29 cellular contexts compared by ENCODE assay signal in genomic region chr6:157559201-157559756, GRCh38.
DNase-seq lines count a peak whose midpoint lies in the region; FAIRE-seq and TF ChIP-seq lines count a peak whose summit lies in the region.
"Had no signal": no experiment of that assay in that cellular context is flagged by ENCODE, and none has a peak within 500 bp of the region (broad histone marks: within the 10 kb centered on the region; RNA-seq: fewer than 3 reads in every experiment).

No MANE protein-coding gene starts in this region.

- peaks cover 12 to 34% (median 18%) of the 10 kb centered on the region in 3 donors for H3K4me1 ChIP-seq in skeletal muscle tissue (ENCODE audit: control insufficient read depth in 3 of 3, insufficient read depth in 3 of 3, low read length in 3 of 3)
- H3K4me1 ChIP-seq: suprapubic skin had no signal

- peak overlapping the region in 1 of 3 donors; percentile 45 for H3K9ac ChIP-seq in skeletal muscle tissue (ENCODE audit: low read depth in 1 of 3, low read length in 3 of 3)

- TF ChIP-seq CTCF in bronchial epithelial cell (IDR thresholded peaks at IDR 0.05; ENCODE audit: insufficient read depth, low read length, severe bottlenecking) (no peak), GM13977 (IDR thresholded peaks at IDR 0.05; ENCODE audit: extremely low read depth, insufficient read depth, missing control alignments) (no peak)

- peak; percentile 58 for FAIRE-seq in bronchial epithelial cell (lab: Jason Lieb, UNC)
- FAIRE-seq: endothelial cell of umbilical vein, HTR-8/SVneo had no signal

- H3K27me3 ChIP-seq in bronchial epithelial cell (ENCODE audit: control insufficient read depth, insufficient read depth, low read length): no peaks in the 10 kb centered on the region
- no peaks in the 10 kb centered on the region for H3K27me3 ChIP-seq in skeletal muscle tissue (ENCODE audit: control insufficient read depth in 3 of 3, insufficient read depth in 3 of 3, low read length in 3 of 3)
- H3K27me3 ChIP-seq: body of pancreas, hepatocyte, MG63, Peyer's patch, suprapubic skin, upper lobe of left lung had no signal

- peak overlapping the region; percentile 54 for H3K27ac ChIP-seq in skeletal muscle tissue (ENCODE audit: low read depth, low read length)
- H3K27ac ChIP-seq: 22Rv1, body of pancreas, C4-2B, hepatocyte, suprapubic skin, upper lobe of left lung had no signal

- H3K4me3 ChIP-seq in bronchial epithelial cell (ENCODE audit: low read depth, low read length) (no peak overlapping the region), skeletal muscle tissue (ENCODE audit: low read length in 3 of 3) (peak overlapping the region in 2 of 3 donors; percentile 27 to 41)
- H3K4me3 ChIP-seq: body of pancreas, hepatocyte, lung, MG63, Peyer's patch, suprapubic skin, upper lobe of left lung had no signal

- DNase-seq in NCI-H146 (lab: John Stamatoyannopoulos, UW) (peak; percentile 64), NCI-H146 treated with DMSO at 0.1 percent for 48 hours (lab: John Stamatoyannopoulos, UW; ENCODE audit: unreplicated experiment) (no peak), NCI-H2029 treated with DMSO at 0.1 percent for 48 hours (lab: John Stamatoyannopoulos, UW) (peak; percentile 35), bronchial epithelial cell (ENCODE audit: low read depth) (no peak), inferior parietal cortex (ENCODE audit: extremely low spot score) (no peak), dedifferentiated amniotic fluid mesenchymal stem cell (ENCODE audit: extremely low spot score) (no peak), GM13977 (ENCODE audit: low spot score) (no peak)
- DNase-seq: activated CD4-positive, alpha-beta memory T cell treated with anti-CD3 and anti-CD28 coated beads for 36 hours; activated naive CD4-positive, alpha-beta T cell treated with anti-CD3 and anti-CD28 coated beads, Interleukin-2, amount 10 ng/mL, durations not matched to agents 7 days and 5 days; body of pancreas; GDM1; H7; KG1; MG63; NCI-H524; nephron progenitor cell; Peyer's patch; SHP77; stimulated activated naive CD4-positive, alpha-beta T cell; T-helper 2 cell; upper lobe of left lung had no signal

- no peaks in the 10 kb centered on the region for H3K9me3 ChIP-seq in skeletal muscle tissue (ENCODE audit: control insufficient read depth in 3 of 3, low read length in 3 of 3)
- H3K9me3 ChIP-seq: body of pancreas, MG63, Peyer's patch, suprapubic skin, upper lobe of left lung had no signal

- no peaks in the 10 kb centered on the region for H3K36me3 ChIP-seq in bronchial epithelial cell (ENCODE audit: control insufficient read depth, insufficient read depth, low read length)
- H3K36me3 ChIP-seq in skeletal muscle tissue (ENCODE audit: control insufficient read depth in 3 of 3, insufficient read depth in 3 of 3, low read length in 3 of 3): no peaks in the 10 kb centered on the region
- H3K36me3 ChIP-seq: MG63, Peyer's patch, suprapubic skin, upper lobe of left lung had no signal

- in situ Hi-C loops in GM13977 (cut with MboI; ENCODE audit: low pct_unique_long_range_greater_than_20kb, low sequenced_read_pairs, unreplicated experiment): no loop called here

Comparison
In these comparisons a context has a peak if more than half of its experiments do, and no peak if none do; other contexts are left out.
1. DNase-seq: peak in NCI-H146 (single experiment) and NCI-H2029 treated with DMSO at 0.1 percent for 48 hours (single experiment); none in NCI-H146 treated with DMSO at 0.1 percent for 48 hours (single experiment), bronchial epithelial cell (single experiment), inferior parietal cortex (single experiment), dedifferentiated amniotic fluid mesenchymal stem cell (single experiment) and GM13977 (single experiment).